In the genomic region with DNA sequence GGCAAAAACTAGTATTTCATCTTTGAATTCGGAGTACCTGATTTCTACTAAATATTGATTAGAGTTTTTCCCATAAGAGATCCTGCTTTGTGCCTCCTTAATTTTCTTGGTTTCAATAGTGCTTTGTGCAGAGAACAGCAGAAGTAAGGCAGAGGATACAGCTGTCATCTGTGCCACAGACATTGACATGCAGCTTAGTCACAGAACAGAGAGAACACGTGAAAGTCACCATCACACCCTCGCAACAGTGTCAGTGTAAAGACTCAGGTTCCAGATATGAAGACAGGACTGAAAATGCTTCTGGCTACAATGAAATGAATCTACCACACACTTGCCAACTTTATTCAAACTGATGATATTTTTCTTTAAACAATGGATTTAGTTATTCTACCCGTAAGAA, we compare ENCODE assay signal across 1 cellular context.
TF ChIP-seq lines count a peak whose summit lies in the region.

No MANE protein-coding gene starts in this region.

TF ChIP-seq in WTC11, 78 proteins besides CTCF, POLR2A, EP300 and RAD21 (continued from another document):
- TF ChIP-seq KAT7 (CRISPR knock-in tag; IDR thresholded peaks at IDR 0.05; ENCODE audit: borderline replicate concordance) (no peak), CREM (CRISPR knock-in tag; IDR thresholded peaks at IDR 0.05) (no peak), FOXK1 (CRISPR knock-in tag; IDR thresholded peaks at IDR 0.05) (no peak), IRF2 (CRISPR knock-in tag; IDR thresholded peaks at IDR 0.05; ENCODE audit: borderline replicate concordance, low read depth) (no peak), FOXJ3 (CRISPR knock-in tag; IDR thresholded peaks at IDR 0.05; ENCODE audit: borderline replicate concordance) (no peak), NR2C2 (CRISPR knock-in tag; IDR thresholded peaks at IDR 0.05) (no peak), SP1 (CRISPR knock-in tag; conservative IDR thresholded peaks at IDR 0.05) (no peak), GTF2I (CRISPR knock-in tag; conservative IDR thresholded peaks at IDR 0.05) (no peak), ZNF423 (CRISPR knock-in tag; IDR thresholded peaks at IDR 0.05) (no peak)
- TF ChIP-seq, protein P1, sequence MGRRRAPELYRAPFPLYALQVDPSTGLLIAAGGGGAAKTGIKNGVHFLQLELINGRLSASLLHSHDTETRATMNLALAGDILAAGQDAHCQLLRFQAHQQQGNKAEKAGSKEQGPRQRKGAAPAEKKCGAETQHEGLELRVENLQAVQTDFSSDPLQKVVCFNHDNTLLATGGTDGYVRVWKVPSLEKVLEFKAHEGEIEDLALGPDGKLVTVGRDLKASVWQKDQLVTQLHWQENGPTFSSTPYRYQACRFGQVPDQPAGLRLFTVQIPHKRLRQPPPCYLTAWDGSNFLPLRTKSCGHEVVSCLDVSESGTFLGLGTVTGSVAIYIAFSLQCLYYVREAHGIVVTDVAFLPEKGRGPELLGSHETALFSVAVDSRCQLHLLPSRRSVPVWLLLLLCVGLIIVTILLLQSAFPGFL (CRISPR knock-in tag; IDR thresholded peaks at IDR 0.05; ENCODE audit: borderline replicate concordance) = no peak
- TF ChIP-seq, protein P2, sequence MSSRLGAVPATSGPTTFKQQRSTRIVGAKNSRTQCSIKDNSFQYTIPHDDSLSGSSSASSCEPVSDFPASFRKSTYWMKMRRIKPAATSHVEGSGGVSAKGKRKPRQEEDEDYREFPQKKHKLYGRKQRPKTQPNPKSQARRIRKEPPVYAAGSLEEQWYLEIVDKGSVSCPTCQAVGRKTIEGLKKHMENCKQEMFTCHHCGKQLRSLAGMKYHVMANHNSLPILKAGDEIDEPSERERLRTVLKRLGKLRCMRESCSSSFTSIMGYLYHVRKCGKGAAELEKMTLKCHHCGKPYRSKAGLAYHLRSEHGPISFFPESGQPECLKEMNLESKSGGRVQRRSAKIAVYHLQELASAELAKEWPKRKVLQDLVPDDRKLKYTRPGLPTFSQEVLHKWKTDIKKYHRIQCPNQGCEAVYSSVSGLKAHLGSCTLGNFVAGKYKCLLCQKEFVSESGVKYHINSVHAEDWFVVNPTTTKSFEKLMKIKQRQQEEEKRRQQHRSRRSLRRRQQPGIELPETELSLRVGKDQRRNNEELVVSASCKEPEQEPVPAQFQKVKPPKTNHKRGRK (CRISPR knock-in tag; IDR thresholded peaks at IDR 0.05; ENCODE audit: borderline replicate concordance) = no peak
TF ChIP-seq in WTC11: peak in this region for 0.
